22 cellular contexts compared by ENCODE assay signal in genomic region chr18:78655921-78656320, GRCh38.
"Had no signal": no experiment of that assay in that cellular context is flagged by ENCODE, and none has a peak within 500 bp of the region (broad histone marks: within the 10 kb centered on the region; RNA-seq: fewer than 3 reads in every experiment).

No MANE protein-coding gene starts in this region.

- H3K27me3 Mint-ChIP-seq: stimulated activated naive CD8-positive, alpha-beta T cell treated with anti-CD3 and anti-CD28 coated beads, Interleukin-15, Interleukin-2, amounts not matched to agents 100 ng/mL and 50 ng/mL, for 24 hours had no signal

- ATAC-seq: naive thymus-derived CD8-positive, alpha-beta T cell; psoas muscle; right cardiac atrium; right lobe of liver; stimulated activated naive B cell treated with anti-CD40 and anti-IgM and Interleukin-4, amounts not matched to agents 10 μg/mL and 1 μg/mL and 100 μg/mL, for 72 hours had no signal

- H3K27ac Mint-ChIP-seq: naive B cell; naive thymus-derived CD8-positive, alpha-beta T cell; nephron progenitor cell; stimulated activated naive B cell treated with anti-CD40 and anti-IgM and Interleukin-4, amounts not matched to agents 10 μg/mL and 1 μg/mL and 100 μg/mL, for 72 hours; stimulated activated naive CD8-positive, alpha-beta T cell treated with anti-CD3 and anti-CD28 coated beads, Interleukin-15, Interleukin-2, amounts not matched to agents 100 ng/mL and 50 ng/mL, for 24 hours had no signal

- H3K4me1 Mint-ChIP-seq: nephron progenitor cell, neural crest cell had no signal

- H3K36me3 Mint-ChIP-seq: naive B cell had no signal

- DNase-seq: naive B cell; naive thymus-derived CD8-positive, alpha-beta T cell; nephron progenitor cell; nucleus accumbens; psoas muscle; right cardiac atrium; right lobe of liver; sigmoid colon; small intestine; stimulated activated CD4-positive, alpha-beta T cell treated with anti-CD3 and anti-CD28 coated beads, Interleukin-12 subunit alpha, Interleukin-12 subunit beta, amount 100 ng/mL, for 4 hours; stimulated activated CD4-positive, alpha-beta T cell treated with anti-CD3 and anti-CD28 coated beads, Interleukin-1b, Interleukin-23, amount 100 ng/mL, for 48 hours; stimulated activated CD4-positive, alpha-beta T cell treated with anti-CD3 and anti-CD28 coated beads, Interleukin-4, amount 100 ng/mL, for 1 hour; stimulated activated CD4-positive, alpha-beta T cell treated with anti-CD3 and anti-CD28 coated beads, Interleukin-4, amount 100 ng/mL, for 4 hours; stimulated activated CD8-positive, alpha-beta memory T cell treated with anti-CD3 and anti-CD28 coated beads, Interleukin-4, amount 100 ng/mL, for 48 hours; stimulated activated naive B cell treated with anti-CD40 and anti-IgM and Interleukin-4, amounts not matched to agents 10 μg/mL and 1 μg/mL and 100 μg/mL, for 72 hours; stimulated activated naive CD4-positive, alpha-beta T cell treated with Interleukin-2 at 50 U/mL for 16 hours; stomach; thyroid gland; trophoblast cell; upper lobe of left lung had no signal

- H3K4me3 Mint-ChIP-seq: naive thymus-derived CD8-positive, alpha-beta T cell; nephron progenitor cell; neural crest cell; stimulated activated naive B cell treated with anti-CD40 and anti-IgM and Interleukin-4, amounts not matched to agents 10 μg/mL and 1 μg/mL and 100 μg/mL, for 72 hours; stimulated activated naive CD8-positive, alpha-beta T cell treated with anti-CD3 and anti-CD28 coated beads, Interleukin-15, Interleukin-2, amounts not matched to agents 100 ng/mL and 50 ng/mL, for 24 hours had no signal
